14 cellular contexts compared by ENCODE assay signal in genomic region chr1:212225871-212226302, GRCh38. TPM values are rescaled to one million over a fixed set of nuclear protein-coding genes. Genes with fewer than 3 reads are reported as not detected.
DNase-seq lines count a peak whose midpoint lies in the region; ATAC-seq and TF ChIP-seq lines count a peak whose summit lies in the region.
"Had no signal": no experiment of that assay in that cellular context is flagged by ENCODE, and none has a peak within 500 bp of the region (broad histone marks: within the 10 kb centered on the region; RNA-seq: fewer than 3 reads in every experiment).

No MANE protein-coding gene starts in this region.

- no peak overlapping the region for H2AFZ ChIP-seq in OCI-LY1 (ENCODE audit: low read length)

- H3K36me3 ChIP-seq in OCI-LY1 (ENCODE audit: insufficient read depth, low read length) = no peaks in the 10 kb centered on the region
- no peaks in the 10 kb centered on the region for H3K36me3 ChIP-seq in effector memory CD4-positive, alpha-beta T cell (ENCODE audit: control insufficient read depth, insufficient read depth, low read length)
- H3K36me3 ChIP-seq: ovary had no signal

- no peaks in the 10 kb centered on the region for H3F3A ChIP-seq in OCI-LY1 (ENCODE audit: insufficient read depth, low read length)

- H3K36me3 Mint-ChIP-seq in activated CD4-positive, alpha-beta memory T cell treated with anti-CD3 and anti-CD28 coated beads, Interleukin-2, amount 10 ng/mL, durations not matched to agents 7 days and 5 days (ENCODE audit: low read depth) = no peaks in the 10 kb centered on the region
- H3K36me3 Mint-ChIP-seq in activated CD4-positive, alpha-beta memory T cell treated with anti-CD3 and anti-CD28 coated beads for 36 hours = no peaks in the 10 kb centered on the region
- H3K36me3 Mint-ChIP-seq in immature natural killer cell = peaks cover 0 to 4% (median 3%) of the 10 kb centered on the region in 3 donors

- H3K4me1 Mint-ChIP-seq in activated CD4-positive, alpha-beta memory T cell treated with anti-CD3 and anti-CD28 coated beads, Interleukin-2, amount 10 ng/mL, durations not matched to agents 7 days and 5 days = peaks cover 31% of the 10 kb centered on the region
- H3K4me1 Mint-ChIP-seq in activated CD4-positive, alpha-beta memory T cell treated with anti-CD3 and anti-CD28 coated beads for 36 hours (ENCODE audit: low read depth) = peaks cover 28% of the 10 kb centered on the region
- peaks cover 56 to 61% of the 10 kb centered on the region in 2 donors for H3K4me1 Mint-ChIP-seq in immature natural killer cell

- no peak overlapping the region for H3K4me3 Mint-ChIP-seq in activated CD4-positive, alpha-beta memory T cell treated with anti-CD3 and anti-CD28 coated beads, Interleukin-2, amount 10 ng/mL, durations not matched to agents 7 days and 5 days
- H3K4me3 Mint-ChIP-seq in activated CD4-positive, alpha-beta memory T cell treated with anti-CD3 and anti-CD28 coated beads for 36 hours = no peak overlapping the region
- H3K4me3 Mint-ChIP-seq in immature natural killer cell = peak overlapping the region; percentile 79 to 89 (median 85)

- no peaks in the 10 kb centered on the region for H3K9me3 Mint-ChIP-seq in activated CD4-positive, alpha-beta memory T cell treated with anti-CD3 and anti-CD28 coated beads, Interleukin-2, amount 10 ng/mL, durations not matched to agents 7 days and 5 days
- no peaks in the 10 kb centered on the region for H3K9me3 Mint-ChIP-seq in activated CD4-positive, alpha-beta memory T cell treated with anti-CD3 and anti-CD28 coated beads for 36 hours
- H3K9me3 Mint-ChIP-seq in immature natural killer cell = peaks cover 0 to 3% (median 0%) of the 10 kb centered on the region in 6 donors

- no peaks in the 10 kb centered on the region for H3K9me2 ChIP-seq in OCI-LY1 (ENCODE audit: low read depth, low read length)
- H3K9me2 ChIP-seq: SK-N-SH had no signal

- H3K4me2 ChIP-seq in OCI-LY1 (ENCODE audit: low read length) = peak overlapping the region; percentile 35; the same call in 1 of the 2 replicates
- H3K4me2 ChIP-seq: SK-N-SH had no signal

- H3K9ac ChIP-seq in OCI-LY1 (ENCODE audit: low read length) = peak overlapping the region; percentile 9; the same call in 1 of the 2 replicates
- H3K9ac ChIP-seq: SK-N-SH had no signal

- no peaks in the 10 kb centered on the region for H3K27me3 ChIP-seq in OCI-LY1 (ENCODE audit: insufficient read depth, low read length)
- no peaks in the 10 kb centered on the region for H3K27me3 ChIP-seq in effector memory CD4-positive, alpha-beta T cell (replicated peaks; ENCODE audit: control insufficient read depth, insufficient read depth, low read length, poor library complexity, severe bottlenecking)
- H3K27me3 ChIP-seq: ovary had no signal

- peak overlapping the region; percentile 84 for H3K27ac ChIP-seq in OCI-LY1 (ENCODE audit: low read depth, low read length, poor library complexity, severe bottlenecking)
- H3K27ac ChIP-seq in effector memory CD4-positive, alpha-beta T cell (ENCODE audit: insufficient read depth, low read length, poor library complexity, severe bottlenecking) = no peak overlapping the region
- H3K27ac ChIP-seq: ovary had no signal

- peak overlapping the region; percentile 87 for H3K27ac Mint-ChIP-seq in activated CD4-positive, alpha-beta memory T cell treated with anti-CD3 and anti-CD28 coated beads, Interleukin-2, amount 10 ng/mL, durations not matched to agents 7 days and 5 days
- H3K27ac Mint-ChIP-seq in activated CD4-positive, alpha-beta memory T cell treated with anti-CD3 and anti-CD28 coated beads for 36 hours = no peak overlapping the region
- H3K27ac Mint-ChIP-seq in immature natural killer cell = peak overlapping the region; percentile 85 to 99 (median 97)

- ATAC-seq in stimulated activated naive CD8-positive, alpha-beta T cell treated with anti-CD3 and anti-CD28 coated beads, Interleukin-15, Interleukin-2, amounts not matched to agents 100 U/mL and 50 U/mL, for 24 hours = peak; percentile 26
- ATAC-seq: left colon had no signal

- peaks cover 8% of the 10 kb centered on the region for H3K27me3 Mint-ChIP-seq in activated CD4-positive, alpha-beta memory T cell treated with anti-CD3 and anti-CD28 coated beads, Interleukin-2, amount 10 ng/mL, durations not matched to agents 7 days and 5 days
- H3K27me3 Mint-ChIP-seq in activated CD4-positive, alpha-beta memory T cell treated with anti-CD3 and anti-CD28 coated beads for 36 hours = no peaks in the 10 kb centered on the region
- peaks cover 2 to 5% (median 4%) of the 10 kb centered on the region in 3 donors for H3K27me3 Mint-ChIP-seq in immature natural killer cell (ENCODE audit: low read depth in 3 of 3)

- peaks cover 31% of the 10 kb centered on the region for H3K4me1 ChIP-seq in OCI-LY1 (ENCODE audit: insufficient read depth, low read length, severe bottlenecking)
- peaks cover 6% of the 10 kb centered on the region for H3K4me1 ChIP-seq in effector memory CD4-positive, alpha-beta T cell (ENCODE audit: control insufficient read depth, insufficient read depth, low read length, poor library complexity, severe bottlenecking)

- no peak for TF ChIP-seq CTCF in OCI-LY1 (IDR thresholded peaks at IDR 0.05; ENCODE audit: low read length)

- intact Hi-C loops in activated CD4-positive, alpha-beta memory T cell treated with anti-CD3 and anti-CD28 coated beads for 36 hours (cut with micrococcal nuclease) = loop anchor here (1.0 to 5.0 kb wide), 3 partner anchors 8 to 136 kb away; no protein-coding TSS in a partner anchor

- POLR2A ChIA-PET in activated CD4-positive, alpha-beta memory T cell treated with anti-CD3 and anti-CD28 coated beads, Interleukin-2, amount 10 ng/mL, durations not matched to agents 7 days and 5 days (lab: Charles Lee) = interaction anchor here (0.9 to 2.2 kb wide), 6 partner anchors 9 to 383 kb away, joined by 3 to 14 read pairs (median 4); partner anchors contain the start of genes ATF3 and PPP2R5A
- POLR2A ChIA-PET in activated CD4-positive, alpha-beta memory T cell treated with anti-CD3 and anti-CD28 coated beads for 36 hours (lab: Charles Lee) = interaction anchor here (0.9 kb wide), 2 partner anchors 8 to 59 kb away, joined by 3 read pairs; no protein-coding TSS in a partner anchor

- H3K79me2 ChIP-seq in OCI-LY1 (ENCODE audit: insufficient read depth, low read length) = no peaks in the 10 kb centered on the region

- CTCF ChIA-PET in activated CD4-positive, alpha-beta memory T cell treated with anti-CD3 and anti-CD28 coated beads, Interleukin-2, amount 10 ng/mL, durations not matched to agents 7 days and 5 days (lab: Charles Lee) = interaction anchor here (0.7 to 1.0 kb wide), 3 partner anchors 8 to 31 kb away, joined by 3 read pairs; no protein-coding TSS in a partner anchor
- CTCF ChIA-PET in activated CD4-positive, alpha-beta memory T cell treated with anti-CD3 and anti-CD28 coated beads for 36 hours (lab: Charles Lee) = no interaction called here

- DNase-seq in activated CD4-positive, alpha-beta memory T cell treated with anti-CD3 and anti-CD28 coated beads, Interleukin-2, amount 10 ng/mL, durations not matched to agents 7 days and 5 days = no peak
- DNase-seq in activated CD4-positive, alpha-beta memory T cell treated with anti-CD3 and anti-CD28 coated beads for 36 hours = no peak
- DNase-seq in immature natural killer cell (no peak), D341Med (ENCODE audit: low spot score) (no peak), SIG-M5 (lab: John Stamatoyannopoulos, UW) (no peak)
- DNase-seq in stimulated activated naive CD8-positive, alpha-beta T cell treated with anti-CD3 and anti-CD28 coated beads, Interleukin-15, Interleukin-2, amounts not matched to agents 100 U/mL and 50 U/mL, for 24 hours = no peak
- DNase-seq in effector memory CD4-positive, alpha-beta T cell = no peak
- DNase-seq: activated CD4-positive, alpha-beta T cell treated with anti-CD3 and anti-CD28 coated beads for 48 hours; left colon; NCI-H1048; NCI-H526 treated with DMSO at 0.1 percent for 48 hours; ovary; SK-N-SH had no signal

- no peaks in the 10 kb centered on the region for H3K9me3 ChIP-seq in OCI-LY1 (ENCODE audit: low read length)
- H3K9me3 ChIP-seq in effector memory CD4-positive, alpha-beta T cell (ENCODE audit: control insufficient read depth, low read length) = no peaks in the 10 kb centered on the region
- H3K9me3 ChIP-seq: ovary, SK-N-SH had no signal

- H3K4me3 ChIP-seq in OCI-LY1 (ENCODE audit: low read depth, low read length, poor library complexity, severe bottlenecking) = peak overlapping the region; percentile 7
- no peak overlapping the region for H3K4me3 ChIP-seq in effector memory CD4-positive, alpha-beta T cell (ENCODE audit: insufficient read depth, low read depth, low read length, poor library complexity, severe bottlenecking)
- H3K4me3 ChIP-seq: ovary had no signal

- no peaks in the 10 kb centered on the region for H4K20me1 ChIP-seq in OCI-LY1 (ENCODE audit: insufficient read depth, low read length)

RNA-seq across cellular contexts. Expression of gene PPP2R5A, which starts 59.3 kb away (rescaled TPM):
- total RNA-seq in activated CD4-positive, alpha-beta memory T cell treated with anti-CD3 and anti-CD28 coated beads, Interleukin-2, amount 10 ng/mL, durations not matched to agents 7 days and 5 days = 10 to 100 TPM; 65.9 to 67.0 TPM
- total RNA-seq in activated CD4-positive, alpha-beta memory T cell treated with anti-CD3 and anti-CD28 coated beads for 36 hours = 10 to 100 TPM; 38.6 to 40.4 TPM
- 10 to 100 TPM; 57.0 to 87.2 (median 64.6) TPM for polyA plus RNA-seq in immature natural killer cell

Comparison
In these comparisons a context has a peak if more than half of its experiments do, and no peak if none do; other contexts are left out.
1. H3K4me3 Mint-ChIP-seq: peak in immature natural killer cell (5 of 5); none in activated CD4-positive, alpha-beta memory T cell treated with anti-CD3 and anti-CD28 coated beads, Interleukin-2, amount 10 ng/mL, durations not matched to agents 7 days and 5 days (single experiment) and activated CD4-positive, alpha-beta memory T cell treated with anti-CD3 and anti-CD28 coated beads for 36 hours (single experiment).